1 cellular context compared by ENCODE assay signal in genomic region chr16:30921748-30922419, GRCh38.
A peak's percentile ranks its signal among the peaks of the same experiment; 100 is the strongest.
TF ChIP-seq lines count a peak whose summit lies in the region.

No MANE protein-coding gene starts in this region.

TF ChIP-seq in H1, 55 proteins besides CTCF, POLR2A, EP300 and RAD21:
- TF ChIP-seq EZH2 (IDR thresholded peaks at IDR 0.05; ENCODE audit: low read depth, low read length, severe bottlenecking) (no peak), YY1 (IDR thresholded peaks at IDR 0.05; ENCODE audit: low read depth, low read length) (peak; percentile 84), CBX8 (IDR thresholded peaks at IDR 0.05; ENCODE audit: borderline replicate concordance, low read depth, low read length) (no peak), USF2 (IDR thresholded peaks at IDR 0.05; ENCODE audit: low read length) (no peak), EGR1 (IDR thresholded peaks at IDR 0.05; ENCODE audit: borderline replicate concordance, low read depth, low read length) (no peak), TBP (IDR thresholded peaks at IDR 0.05; ENCODE audit: low read depth, low read length) (peak; percentile 50), SAP30 (IDR thresholded peaks at IDR 0.05; ENCODE audit: insufficient read depth, insufficient replicate concordance, low read length) (peak; percentile 62), SP1 (IDR thresholded peaks at IDR 0.05; ENCODE audit: low read depth, low read length) (no peak), HDAC2 (IDR thresholded peaks at IDR 0.05; ENCODE audit: borderline replicate concordance in 1 of 2, low read depth in 2 of 2, low read length in 2 of 2) (peak; percentile 95 to 99; a peak in 3 of 4 replicates), ASH2L (IDR thresholded peaks at IDR 0.05; ENCODE audit: low read length) (peak; percentile 34), SIRT6 (IDR thresholded peaks at IDR 0.05; ENCODE audit: low read length) (no peak), TAF1 (IDR thresholded peaks at IDR 0.05; ENCODE audit: low read depth, low read length) (peak; percentile 66; the same call in 1 of the 2 replicates), HDAC6 (IDR thresholded peaks at IDR 0.05; ENCODE audit: low read depth, low read length) (no peak), PHF8 (conservative IDR thresholded peaks at IDR 0.05; ENCODE audit: low read depth, low read length) (peak; percentile 52; the same call in 1 of the 2 replicates), SIN3A (conservative IDR thresholded peaks at IDR 0.05 in 1 of 2, IDR thresholded peaks at IDR 0.05 in 1 of 2; ENCODE audit: low read depth in 1 of 2, low read length in 2 of 2) (0 out of 4 replicates have a peak, but pooled peaks have one; percentile 20 to 40), MAFK (IDR thresholded peaks at IDR 0.05; ENCODE audit: low read depth, low read length) (no peak), CTBP2 (IDR thresholded peaks at IDR 0.05; ENCODE audit: borderline replicate concordance, insufficient read depth, insufficient read length, low read length) (no peak), KDM4A (IDR thresholded peaks at IDR 0.05; ENCODE audit: low read depth, low read length, severe bottlenecking) (peak; percentile 46), CREB1 (IDR thresholded peaks at IDR 0.05) (peak; percentile 50; the same call in 1 of the 2 replicates), NRF1 (IDR thresholded peaks at IDR 0.05; ENCODE audit: low read depth, low read length) (no peak), POLR2AphosphoS5 (IDR thresholded peaks at IDR 0.05; ENCODE audit: low read depth, low read length) (peak; percentile 28; the same call in 1 of the 2 replicates), ATF3 (IDR thresholded peaks at IDR 0.05; ENCODE audit: insufficient read depth, low read depth, low read length) (no peak), MAX (IDR thresholded peaks at IDR 0.05) (0 out of 2 replicates have a peak, but pooled peaks have one; percentile 32), CHD2 (IDR thresholded peaks at IDR 0.05; ENCODE audit: low read length) (0 out of 2 replicates have a peak, but pooled peaks have one; percentile 42), TEAD4 (IDR thresholded peaks at IDR 0.05; ENCODE audit: low read depth, low read length) (no peak), RNF2 (IDR thresholded peaks at IDR 0.05; ENCODE audit: borderline replicate concordance, low read depth, low read length, missing control alignments, poor library complexity, severe bottlenecking) (no peak), BACH1 (IDR thresholded peaks at IDR 0.05; ENCODE audit: low read length) (peak; percentile 87), TCF12 (IDR thresholded peaks at IDR 0.05; ENCODE audit: low read depth, low read length) (0 out of 2 replicates have a peak, but pooled peaks have one; percentile 37), E2F6 (IDR thresholded peaks at IDR 0.05) (no peak), GTF2F1 (IDR thresholded peaks at IDR 0.05; ENCODE audit: borderline replicate concordance, low read depth, low read length) (no peak), KDM1A (IDR thresholded peaks at IDR 0.05; ENCODE audit: borderline replicate concordance, low read length) (peak; percentile 99), JUND (IDR thresholded peaks at IDR 0.05; ENCODE audit: low read length) (no peak), ATF2 (IDR thresholded peaks at IDR 0.05; ENCODE audit: low read length) (peak; percentile 79; the same call in 1 of the 2 replicates), POU5F1 (IDR thresholded peaks at IDR 0.05; ENCODE audit: low read depth, low read length) (no peak), SRF (IDR thresholded peaks at IDR 0.05; ENCODE audit: low read depth, low read length) (no peak), CHD1 (IDR thresholded peaks at IDR 0.05; ENCODE audit: low read depth, low read length) (0 out of 2 replicates have a peak, but pooled peaks have one; percentile 47), RBBP5 (IDR thresholded peaks at IDR 0.05; ENCODE audit: borderline replicate concordance, low read depth, low read length) (peak; percentile 78; the same call in 1 of the 2 replicates), FOSL1 (IDR thresholded peaks at IDR 0.05; ENCODE audit: insufficient read depth, low read depth, low read length) (no peak)
TF ChIP-seq in H1: peak in this region for 19.
